17 cellular contexts compared by ENCODE assay signal in genomic region chr7:120837599-120837998, GRCh38. TPM values are rescaled to one million over a fixed set of nuclear protein-coding genes. Genes with fewer than 3 reads are reported as not detected.
DNase-seq lines count a peak whose midpoint lies in the region; ATAC-seq lines count a peak whose summit lies in the region.
"Had no signal": no experiment of that assay in that cellular context is flagged by ENCODE, and none has a peak within 500 bp of the region (broad histone marks: within the 10 kb centered on the region; RNA-seq: fewer than 3 reads in every experiment).

No MANE protein-coding gene starts in this region.

- 87 to 89% methylated on average over 4 of the region's 4 CpGs for WGBS in aorta, 2 donors

- H3K4me1 Mint-ChIP-seq in stimulated activated effector memory CD8-positive, alpha-beta T cell treated with anti-CD3 and anti-CD28 coated beads, Interleukin-12 subunit alpha, Interleukin-12 subunit beta, amount 100 ng/mL, for 72 hours = no peaks in the 10 kb centered on the region
- H3K4me1 Mint-ChIP-seq: activated naive CD8-positive, alpha-beta T cell treated with anti-CD3 and anti-CD28 coated beads, Interleukin-2, amount 10 ng/mL, durations not matched to agents 7 days and 5 days had no signal

- H3K9me3 Mint-ChIP-seq in stimulated activated effector memory CD8-positive, alpha-beta T cell treated with anti-CD3 and anti-CD28 coated beads, Interleukin-12 subunit alpha, Interleukin-12 subunit beta, amount 100 ng/mL, for 72 hours = no peaks in the 10 kb centered on the region
- H3K9me3 Mint-ChIP-seq: activated naive CD8-positive, alpha-beta T cell treated with anti-CD3 and anti-CD28 coated beads, Interleukin-2, amount 10 ng/mL, durations not matched to agents 7 days and 5 days; T-helper 2 cell treated with Interferon-gamma antibody and Interleukin-4, amounts not matched to agents 5 μg/mL and 100 μg/mL, for 36 hours had no signal

- ATAC-seq in GM18520 (IDR thresholded peaks at IDR 0.05; ENCODE audit: unreplicated experiment) (peak; percentile 23), GM21529 (IDR thresholded peaks at IDR 0.05; ENCODE audit: unreplicated experiment) (peak; percentile 39), HG03039 (IDR thresholded peaks at IDR 0.05; ENCODE audit: unreplicated experiment) (peak; percentile 33), aorta (ENCODE audit: low FRiP score) (no peak), Right ventricle myocardium superior (ENCODE audit: poor library complexity) (no peak)
- no peak for ATAC-seq in stimulated activated effector memory CD8-positive, alpha-beta T cell treated with anti-CD3 and anti-CD28 coated beads, Interleukin-12 subunit alpha, Interleukin-12 subunit beta, amount 100 ng/mL, for 72 hours
- ATAC-seq: heart left ventricle, sciatic nerve had no signal

- no peaks in the 10 kb centered on the region for H3K4me1 ChIP-seq in aorta (ENCODE audit: control insufficient read depth in 1 of 2, insufficient read depth in 2 of 2, low read length in 2 of 2)

- intact Hi-C loops in aorta (cut with DNase I) = no loop called here
- intact Hi-C loops in Right ventricle myocardium superior (cut with DNase I) = no loop called here

- H3K4me3 Mint-ChIP-seq in stimulated activated effector memory CD8-positive, alpha-beta T cell treated with anti-CD3 and anti-CD28 coated beads, Interleukin-12 subunit alpha, Interleukin-12 subunit beta, amount 100 ng/mL, for 72 hours = no peak overlapping the region
- H3K4me3 Mint-ChIP-seq: activated naive CD8-positive, alpha-beta T cell treated with anti-CD3 and anti-CD28 coated beads, Interleukin-2, amount 10 ng/mL, durations not matched to agents 7 days and 5 days; T-helper 2 cell treated with Interferon-gamma antibody and Interleukin-4, amounts not matched to agents 5 μg/mL and 100 μg/mL, for 36 hours had no signal

- H3K27ac ChIP-seq in aorta (ENCODE audit: low read depth in 1 of 2, low read length in 2 of 2) = no peak overlapping the region

- H3K27ac Mint-ChIP-seq in stimulated activated effector memory CD8-positive, alpha-beta T cell treated with anti-CD3 and anti-CD28 coated beads, Interleukin-12 subunit alpha, Interleukin-12 subunit beta, amount 100 ng/mL, for 72 hours = no peak overlapping the region
- H3K27ac Mint-ChIP-seq: activated naive CD8-positive, alpha-beta T cell treated with anti-CD3 and anti-CD28 coated beads, Interleukin-2, amount 10 ng/mL, durations not matched to agents 7 days and 5 days; T-helper 2 cell treated with Interferon-gamma antibody and Interleukin-4, amounts not matched to agents 5 μg/mL and 100 μg/mL, for 36 hours had no signal

- peak; percentile 54 for DNase-seq in left kidney (ENCODE audit: low read depth, low spot score)
- DNase-seq in aorta = no peak
- no peak for DNase-seq in Right ventricle myocardium superior
- DNase-seq in stimulated activated effector memory CD8-positive, alpha-beta T cell treated with anti-CD3 and anti-CD28 coated beads, Interleukin-12 subunit alpha, Interleukin-12 subunit beta, amount 100 ng/mL, for 72 hours (ENCODE audit: low spot score in 2 of 2) = no peak
- DNase-seq in UCSD-AML1 (lab: John Stamatoyannopoulos, UW; ENCODE audit: unreplicated experiment) = no peak
- DNase-seq: activated naive CD8-positive, alpha-beta T cell treated with anti-CD3 and anti-CD28 coated beads, Interleukin-2, amount 10 ng/mL, durations not matched to agents 7 days and 5 days; activated T-cell treated with anti-CD3 and anti-CD28 coated beads, Interleukin-2, amount 50 U/mL, for 1 hour; GF-D8; heart left ventricle; midbrain; NCI-H1436 treated with DMSO at 0.1 percent for 48 hours; stimulated activated CD4-positive, alpha-beta T cell treated with anti-CD3 and anti-CD28 coated beads, Interleukin-2, amount 100 ng/mL, for 24 hours had no signal

- no peak overlapping the region for H3K4me3 ChIP-seq in aorta (ENCODE audit: low read length in 2 of 2)

- H3K36me3 ChIP-seq in aorta (ENCODE audit: control insufficient read depth in 1 of 2, insufficient read depth in 2 of 2, low read length in 1 of 2) = peaks cover 0 to 7% of the 10 kb centered on the region in 2 donors

- no peaks in the 10 kb centered on the region for H3K27me3 ChIP-seq in aorta (ENCODE audit: control insufficient read depth in 1 of 2, insufficient read depth in 2 of 2, low read length in 1 of 2)
- H3K27me3 ChIP-seq: heart left ventricle had no signal

- H3K36me3 Mint-ChIP-seq in stimulated activated effector memory CD8-positive, alpha-beta T cell treated with anti-CD3 and anti-CD28 coated beads, Interleukin-12 subunit alpha, Interleukin-12 subunit beta, amount 100 ng/mL, for 72 hours = no peaks in the 10 kb centered on the region
- H3K36me3 Mint-ChIP-seq: activated naive CD8-positive, alpha-beta T cell treated with anti-CD3 and anti-CD28 coated beads, Interleukin-2, amount 10 ng/mL, durations not matched to agents 7 days and 5 days had no signal

- no peaks in the 10 kb centered on the region for H3K9me3 ChIP-seq in aorta (ENCODE audit: control insufficient read depth, low read length)
- H3K9me3 ChIP-seq: heart left ventricle had no signal

RNA-seq across cellular contexts. Expression of gene TSPAN12, which starts 20.3 kb away (rescaled TPM):
- total RNA-seq in aorta (10 to 100 TPM; 13.4 to 14.3 TPM), Right ventricle myocardium superior (56.9 TPM)
- 10 to 100 TPM in 1 of 2 donors, 1 to 10 TPM in 1; 2.2 to 11.6 TPM for polyA plus RNA-seq in aorta
- total RNA-seq: activated naive CD8-positive, alpha-beta T cell treated with anti-CD3 and anti-CD28 coated beads, Interleukin-2, amount 10 ng/mL, durations not matched to agents 7 days and 5 days had no signal

Comparison
In these comparisons a context has a peak if more than half of its experiments do, and no peak if none do; other contexts are left out.
1. ATAC-seq: peak in GM18520 (single experiment), GM21529 (single experiment) and HG03039 (single experiment); none in aorta (single experiment), Right ventricle myocardium superior (single experiment) and stimulated activated effector memory CD8-positive, alpha-beta T cell treated with anti-CD3 and anti-CD28 coated beads, Interleukin-12 subunit alpha, Interleukin-12 subunit beta, amount 100 ng/mL, for 72 hours (single experiment).